Comparison of ENCODE assay signal across 10 cellular contexts in the genomic region with DNA sequence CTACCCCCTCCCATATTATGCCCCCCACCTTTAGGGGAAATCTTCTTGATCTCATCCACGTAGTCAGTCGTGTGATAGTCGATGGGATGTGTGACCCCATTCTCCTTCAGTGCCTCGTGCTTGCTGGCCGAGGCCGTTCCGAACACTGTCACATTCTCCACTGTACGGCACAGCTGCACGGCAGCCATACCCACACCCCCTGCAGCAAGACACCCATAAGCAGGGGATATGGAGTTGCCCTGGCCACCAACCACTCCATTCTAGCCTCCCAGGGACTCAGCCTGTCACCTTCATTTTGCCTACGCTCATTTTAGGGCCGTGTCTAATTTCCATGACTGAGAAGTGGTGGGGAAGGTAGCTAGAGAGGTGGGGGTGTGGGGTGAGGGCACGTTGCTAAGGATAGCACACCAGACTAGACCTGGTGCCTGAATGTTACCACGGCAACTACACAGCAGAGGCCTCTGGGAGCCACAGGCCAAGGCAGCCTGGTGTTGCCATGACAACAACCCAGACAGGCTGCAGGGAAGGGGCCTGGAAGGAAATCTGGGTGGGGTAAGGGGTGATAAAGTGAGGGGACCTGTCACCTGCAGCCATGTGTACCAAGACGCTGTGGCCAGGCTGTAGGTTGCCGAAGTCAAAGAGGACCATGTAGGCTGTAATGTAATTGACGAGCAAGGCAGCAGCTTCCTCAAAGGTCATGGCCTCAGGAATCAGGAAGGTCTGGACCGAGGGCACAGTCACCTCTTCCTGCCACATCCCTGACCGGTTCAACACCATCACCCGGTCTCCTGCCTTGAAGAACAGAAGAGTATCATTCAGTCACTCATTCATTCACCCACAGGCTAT. TPM values are rescaled to one million over a fixed set of nuclear protein-coding genes. Genes with fewer than 3 reads are reported as not detected.
DNase-seq lines count a peak whose midpoint lies in the region; ATAC-seq, FAIRE-seq and TF ChIP-seq lines count a peak whose summit lies in the region.
"Had no signal": no experiment of that assay in that cellular context is flagged by ENCODE, and none has a peak within 500 bp of the region (broad histone marks: within the 10 kb centered on the region; RNA-seq: fewer than 3 reads in every experiment).

No MANE protein-coding gene starts in this region.

- no peak for TF ChIP-seq CTCF in heart right ventricle (IDR thresholded peaks at IDR 0.05)

- peak; percentile 79 for FAIRE-seq in urothelium cell line (lab: Jason Lieb, UNC)

- no peak for DNase-seq in heart right ventricle
- DNase-seq in cardiac septum (ENCODE audit: low spot score), result no peak
- DNase-seq in T follicular helper cell (ENCODE audit: low read depth), result peak; percentile 36
- peak; percentile 41 to 95 (median 76) for DNase-seq in head of caudate nucleus
- DNase-seq in urothelium cell line (ENCODE audit: low spot score), result no peak
- no peak for DNase-seq in stimulated activated CD4-positive, alpha-beta T cell treated with anti-CD3 and anti-CD28 coated beads, Interleukin-1b, Interleukin-23, amount 100 ng/mL, for 48 hours
- DNase-seq in NCI-H1930 (lab: John Stamatoyannopoulos, UW), result no peak
- DNase-seq in glomerular visceral epithelial cell (ENCODE audit: extremely low spot score), result no peak
- DNase-seq: NCI-H446 treated with DMSO at 0.1 percent for 48 hours had no signal

- intact Hi-C loops in heart right ventricle (cut with DNase I) (no loop called here), cardiac septum (cut with DNase I) (no loop called here), head of caudate nucleus (cut with DNase I) (no loop called here)

- no peaks in the 10 kb centered on the region for H3K9me3 ChIP-seq in heart right ventricle

- H3K27ac ChIP-seq in heart right ventricle, result peak overlapping the region in 6 of 10 donors; percentile 20 to 94 (median 90)
- H3K27ac ChIP-seq: parathyroid adenoma had no signal

- peaks cover 17 to 78% (median 76%) of the 10 kb centered on the region in 9 donors for H3K4me1 ChIP-seq in heart right ventricle

- no peak overlapping the region for H3K4me3 ChIP-seq in heart right ventricle

- peaks cover 0 to 55% (median 4%) of the 10 kb centered on the region in 9 donors for H3K36me3 ChIP-seq in heart right ventricle

- no peak for ATAC-seq in heart right ventricle

- 60% methylated on average over 19 of the region's 19 CpGs for WGBS in heart right ventricle, 2 donors

- H3K27me3 ChIP-seq in heart right ventricle, result no peaks in the 10 kb centered on the region

RNA-seq across cellular contexts. Expression of a gene that starts 4.0 kb away (rescaled TPM):
- total RNA-seq in heart right ventricle (10 to 100 TPM; 48.5 to 99.2 (median 70.8) TPM), cardiac septum (81.3 TPM)
- 10 to 100 TPM; 54.6 to 66.5 TPM for polyA plus RNA-seq in heart right ventricle

RNA-seq across cellular contexts. Expression of a gene that starts 6.8 kb away (rescaled TPM):
- 1 to 10 TPM in 1 of 10 donors, under 1 TPM in 9; 0.16 to 2.3 (median 0.51) TPM for total RNA-seq in heart right ventricle
- polyA plus RNA-seq in heart right ventricle, result under 1 TPM; 0.14 to 0.95 TPM
- 0.89 TPM for total RNA-seq in cardiac septum

RNA-seq across cellular contexts. Expression of a gene that starts 11.6 kb away (rescaled TPM):
- 10 to 100 TPM in 6 of 10 donors, 1 to 10 TPM in 4; 7.0 to 61.6 (median 13.2) TPM for total RNA-seq in heart right ventricle
- 10 to 100 TPM; 13.0 to 26.0 TPM for polyA plus RNA-seq in heart right ventricle
- 13.7 TPM for total RNA-seq in cardiac septum

RNA-seq across cellular contexts. Expression of a gene that starts 20.0 kb away (rescaled TPM):
- 100 to 1,000 TPM; 388 to 841 (median 519) TPM for total RNA-seq in heart right ventricle
- polyA plus RNA-seq in heart right ventricle, result 1,000 to 10,000 TPM; 1,760 to 2,790 TPM
- total RNA-seq in cardiac septum, result 536 TPM

RNA-seq across cellular contexts. Expression of a gene that starts 37.9 kb away (rescaled TPM):
- total RNA-seq in heart right ventricle (10 to 100 TPM in 9 of 10 donors, 1 to 10 TPM in 1; 7.5 to 21.0 (median 11.6) TPM), cardiac septum (14.8 TPM)
- 10 to 100 TPM in 1 of 2 donors, 1 to 10 TPM in 1; 5.6 to 10.2 TPM for polyA plus RNA-seq in heart right ventricle

Comparison
In these comparisons a context has a peak if more than half of its experiments do, and no peak if none do; other contexts are left out.
1. DNase-seq: peak in T follicular helper cell (single experiment) and head of caudate nucleus (42 of 42); none in heart right ventricle (0 of 2), cardiac septum (single experiment), urothelium cell line (single experiment), stimulated activated CD4-positive, alpha-beta T cell treated with anti-CD3 and anti-CD28 coated beads, Interleukin-1b, Interleukin-23, amount 100 ng/mL, for 48 hours (single experiment), NCI-H1930 (0 of 2) and glomerular visceral epithelial cell (single experiment).